Comparison of ENCODE assay signal across 8 cellular contexts in genomic region chr5:43603535-43604363, GRCh38. TPM values are rescaled to one million over a fixed set of nuclear protein-coding genes. Genes with fewer than 3 reads are reported as not detected.
A peak's percentile ranks its signal among the peaks of the same experiment; 100 is the strongest.
DNase-seq lines count a peak whose midpoint lies in the region; ATAC-seq and TF ChIP-seq lines count a peak whose summit lies in the region.

No MANE protein-coding gene starts in this region.

- POLR2A ChIA-PET in activated CD8-positive, alpha-beta T cell treated with anti-CD3 and anti-CD28 coated beads for 36 hours (lab: Charles Lee) = interaction anchor here (1.1 to 3.6 kb wide), 12 partner anchors 13 to 220 kb away, joined by 3 to 22 read pairs (median 4); partner anchors contain the start of gene TMEM267

- H3K4me3 Mint-ChIP-seq in activated CD8-positive, alpha-beta T cell treated with anti-CD3 and anti-CD28 coated beads for 36 hours = peak overlapping the region; percentile 86
- peak overlapping the region; percentile 84 for H3K4me3 Mint-ChIP-seq in memory B cell

- no peak for TF ChIP-seq CTCF in AG10803 (conservative IDR thresholded peaks at IDR 0.05; ENCODE audit: low read length)
- no peak for TF ChIP-seq CTCF in activated CD8-positive, alpha-beta T cell treated with anti-CD3 and anti-CD28 coated beads for 36 hours (IDR thresholded peaks at IDR 0.05)

- peak overlapping the region; percentile 85 for H3K4me3 ChIP-seq in AG10803 (ENCODE audit: low read length)

- intact Hi-C loops in activated CD8-positive, alpha-beta T cell treated with anti-CD3 and anti-CD28 coated beads for 36 hours (cut with micrococcal nuclease) = loop anchor here (5.0 kb wide), 1 partner anchor 46 kb away; the partner anchor contains the start of gene PAIP1

- no peaks in the 10 kb centered on the region for H3K9me3 Mint-ChIP-seq in activated CD8-positive, alpha-beta T cell treated with anti-CD3 and anti-CD28 coated beads for 36 hours
- no peaks in the 10 kb centered on the region for H3K9me3 Mint-ChIP-seq in memory B cell

- peak; percentile 53 for ATAC-seq in GM19025 (IDR thresholded peaks at IDR 0.05; ENCODE audit: low read depth, unreplicated experiment)
- peak; percentile 33 for ATAC-seq in HG03342 (IDR thresholded peaks at IDR 0.05; ENCODE audit: unreplicated experiment)
- ATAC-seq in activated CD8-positive, alpha-beta T cell treated with anti-CD3 and anti-CD28 coated beads for 36 hours = peak; percentile 81
- ATAC-seq in memory B cell (ENCODE audit: low read depth) = peak; percentile 74

- DNase-seq in AG10803 (ENCODE audit: low read depth) (peak; percentile 46), NCI-H526 (lab: John Stamatoyannopoulos, UW) (peak; percentile 81 to 91), memory B cell (ENCODE audit: low spot score in 2 of 2) (peak; percentile 54 to 68)
- peak; percentile 88 for DNase-seq in activated CD8-positive, alpha-beta T cell treated with anti-CD3 and anti-CD28 coated beads for 36 hours
- peak; percentile 45 for DNase-seq in effector CD8-positive, alpha-beta T cell (lab: John Stamatoyannopoulos, UW)
- peak; percentile 40 for DNase-seq in stimulated activated CD8-positive, alpha-beta memory T cell treated with anti-CD3 and anti-CD28 coated beads, Interleukin-12 subunit alpha, Interleukin-12 subunit beta, amount 100 ng/mL, for 4 hours (ENCODE audit: low read depth)

- H3K4me1 Mint-ChIP-seq in activated CD8-positive, alpha-beta T cell treated with anti-CD3 and anti-CD28 coated beads for 36 hours (ENCODE audit: low read depth) = peaks cover 39% of the 10 kb centered on the region
- peaks cover 29% of the 10 kb centered on the region for H3K4me1 Mint-ChIP-seq in memory B cell

- H3K27ac Mint-ChIP-seq in activated CD8-positive, alpha-beta T cell treated with anti-CD3 and anti-CD28 coated beads for 36 hours = peak overlapping the region; percentile 87
- peak overlapping the region; percentile 87 for H3K27ac Mint-ChIP-seq in memory B cell

- peaks cover 18% of the 10 kb centered on the region for H3K36me3 Mint-ChIP-seq in activated CD8-positive, alpha-beta T cell treated with anti-CD3 and anti-CD28 coated beads for 36 hours (ENCODE audit: low read depth)
- H3K36me3 Mint-ChIP-seq in memory B cell = peaks cover 14% of the 10 kb centered on the region

- CTCF ChIA-PET in activated CD8-positive, alpha-beta T cell treated with anti-CD3 and anti-CD28 coated beads for 36 hours (lab: Charles Lee) = interaction anchor here (0.7 to 3.2 kb wide), 5 partner anchors 8 to 119 kb away, joined by 3 to 25 read pairs (median 6); partner anchors contain the start of gene TMEM267

- H3K27me3 Mint-ChIP-seq in activated CD8-positive, alpha-beta T cell treated with anti-CD3 and anti-CD28 coated beads for 36 hours = no peaks in the 10 kb centered on the region
- H3K27me3 Mint-ChIP-seq in memory B cell = no peaks in the 10 kb centered on the region

RNA-seq across cellular contexts. Expression of gene NNT, which starts 0.8 kb away (rescaled TPM):
- total RNA-seq in activated CD8-positive, alpha-beta T cell treated with anti-CD3 and anti-CD28 coated beads for 36 hours = 10 to 100 TPM; 72.0 to 78.4 TPM

RNA-seq across cellular contexts. Expression of gene PAIP1, which starts 46.9 kb away (rescaled TPM):
- total RNA-seq in activated CD8-positive, alpha-beta T cell treated with anti-CD3 and anti-CD28 coated beads for 36 hours = 10 to 100 TPM; 43.6 to 44.6 TPM

Comparison
In these comparisons a context has a peak if more than half of its experiments do, and no peak if none do; other contexts are left out.
1. Peak in every context shown above with its lines: DNase-seq, ATAC-seq and H3K4me3 ChIP-seq.